In the genomic region with DNA sequence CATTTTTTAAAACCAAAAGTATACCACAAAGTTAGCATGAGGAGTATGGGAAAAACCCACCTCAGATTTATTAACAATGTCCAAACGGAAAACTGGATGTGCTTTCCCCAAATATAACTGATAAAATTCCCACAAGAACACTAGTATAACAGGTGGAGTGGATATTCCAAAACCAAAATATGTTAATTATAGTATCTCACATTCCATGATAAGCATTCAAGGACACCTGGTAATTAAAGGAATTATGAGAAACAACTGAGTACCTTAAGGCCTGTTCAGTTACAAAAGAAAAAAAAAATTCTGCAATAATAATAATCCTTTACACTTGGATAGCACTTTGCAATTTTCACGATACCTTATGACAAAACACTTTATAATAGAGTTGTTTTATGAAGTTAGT, we compare ENCODE assay signal across 9 cellular contexts. TPM values are rescaled to one million over a fixed set of nuclear protein-coding genes. Genes with fewer than 3 reads are reported as not detected.
DNase-seq lines count a peak whose midpoint lies in the region; ATAC-seq and TF ChIP-seq lines count a peak whose summit lies in the region.
"Had no signal": no experiment of that assay in that cellular context is flagged by ENCODE, and none has a peak within 500 bp of the region (broad histone marks: within the 10 kb centered on the region; RNA-seq: fewer than 3 reads in every experiment).

No MANE protein-coding gene starts in this region.

- CTCF ChIA-PET in activated CD4-positive, alpha-beta T cell treated with anti-CD3 and anti-CD28 coated beads for 36 hours (lab: Charles Lee) = interaction anchor here (1.3 to 3.4 kb wide), 4 partner anchors 61 to 135 kb away, joined by 5 to 14 read pairs (median 6); a partner anchor contains a TSS
- CTCF ChIA-PET in OCI-LY7 (lab: Charles Lee; ENCODE audit: unreplicated experiment) = interaction anchor here (0.9 kb wide), 1 partner anchor 130 kb away, joined by 3 read pairs; no protein-coding TSS in a partner anchor

- POLR2A ChIA-PET in activated CD4-positive, alpha-beta T cell treated with anti-CD3 and anti-CD28 coated beads for 36 hours (lab: Charles Lee) = interaction anchor here (0.7 to 4.1 kb wide), 2 partner anchors 63 to 69 kb away, joined by 13 to 231 read pairs; a partner anchor contains a TSS
- POLR2A ChIA-PET in OCI-LY7 (lab: Charles Lee) = interaction anchor here (0.6 to 4.9 kb wide), 6 partner anchors 8 to 634 kb away, joined by 4 to 69 read pairs (median 15); a partner anchor contains a TSS

- H3K79me2 ChIP-seq in OCI-LY7 (ENCODE audit: insufficient read depth, low read depth, low read length) = peaks cover 74% of the 10 kb centered on the region

- H3K4me2 ChIP-seq in OCI-LY7 (ENCODE audit: low read length) = peak overlapping the region; percentile 83

- H4K20me1 ChIP-seq in OCI-LY7 (ENCODE audit: insufficient read depth, low read length) = peaks cover 13% of the 10 kb centered on the region; the same call in 1 of the 2 replicates

- no peaks in the 10 kb centered on the region for H3K36me3 Mint-ChIP-seq in activated CD4-positive, alpha-beta T cell treated with anti-CD3 and anti-CD28 coated beads for 36 hours (ENCODE audit: low read depth)
- H3K36me3 Mint-ChIP-seq in effector memory CD8-positive, alpha-beta T cell (ENCODE audit: insufficient read depth) = peaks cover 19% of the 10 kb centered on the region
- H3K36me3 Mint-ChIP-seq in progenitor cell of endocrine pancreas (ENCODE audit: insufficient read depth) = peaks cover 3% of the 10 kb centered on the region

- H3K27me3 Mint-ChIP-seq in activated CD4-positive, alpha-beta T cell treated with anti-CD3 and anti-CD28 coated beads for 36 hours = no peaks in the 10 kb centered on the region
- H3K27me3 Mint-ChIP-seq in effector memory CD8-positive, alpha-beta T cell = no peaks in the 10 kb centered on the region
- H3K27me3 Mint-ChIP-seq in progenitor cell of endocrine pancreas = no peaks in the 10 kb centered on the region

- peaks cover 12% of the 10 kb centered on the region for H3K36me3 ChIP-seq in OCI-LY7 (ENCODE audit: insufficient read depth, low read length)

- H3K27ac Mint-ChIP-seq in activated CD4-positive, alpha-beta T cell treated with anti-CD3 and anti-CD28 coated beads for 36 hours = no peak overlapping the region
- no peak overlapping the region for H3K27ac Mint-ChIP-seq in effector memory CD8-positive, alpha-beta T cell
- H3K27ac Mint-ChIP-seq in progenitor cell of endocrine pancreas = no peak overlapping the region

- no peak overlapping the region for H2AFZ ChIP-seq in OCI-LY7 (ENCODE audit: low read length)

- no peaks in the 10 kb centered on the region for H3K9me3 Mint-ChIP-seq in activated CD4-positive, alpha-beta T cell treated with anti-CD3 and anti-CD28 coated beads for 36 hours (ENCODE audit: low read depth)
- no peaks in the 10 kb centered on the region for H3K9me3 Mint-ChIP-seq in effector memory CD8-positive, alpha-beta T cell
- H3K9me3 Mint-ChIP-seq in progenitor cell of endocrine pancreas (ENCODE audit: low read depth) = peaks cover 5% of the 10 kb centered on the region

- no peaks in the 10 kb centered on the region for H3K9me2 ChIP-seq in OCI-LY7 (ENCODE audit: insufficient read depth, low read length)

- intact Hi-C loops in activated CD4-positive, alpha-beta T cell treated with anti-CD3 and anti-CD28 coated beads for 36 hours (cut with DNase I, micrococcal nuclease) = loop anchor here in 1 of 2 experiments (10.0 kb wide), 2 partner anchors 1329 to 1809 kb away; a partner anchor contains a TSS
- intact Hi-C loops in OCI-LY7 (cut with micrococcal nuclease; ENCODE audit: unreplicated experiment) = loop anchor here (10.0 kb wide), 2 partner anchors 171 to 671 kb away; a partner anchor contains a TSS

- H3K4me3 Mint-ChIP-seq in activated CD4-positive, alpha-beta T cell treated with anti-CD3 and anti-CD28 coated beads for 36 hours = peak overlapping the region; percentile 88
- H3K4me3 Mint-ChIP-seq in effector memory CD8-positive, alpha-beta T cell = peak overlapping the region; percentile 94 to 99
- peak overlapping the region; percentile 100 for H3K4me3 Mint-ChIP-seq in progenitor cell of endocrine pancreas (ENCODE audit: low read depth)

- peaks cover 22% of the 10 kb centered on the region for H3K4me1 Mint-ChIP-seq in activated CD4-positive, alpha-beta T cell treated with anti-CD3 and anti-CD28 coated beads for 36 hours
- H3K4me1 Mint-ChIP-seq in effector memory CD8-positive, alpha-beta T cell (ENCODE audit: low read depth in 2 of 2) = peaks cover 16 to 20% of the 10 kb centered on the region in 2 donors
- peaks cover 8% of the 10 kb centered on the region for H3K4me1 Mint-ChIP-seq in progenitor cell of endocrine pancreas (ENCODE audit: low read depth)

- H3K9me3 ChIP-seq in OCI-LY7 (ENCODE audit: low read length) = peaks cover 12% of the 10 kb centered on the region; the same call in 1 of the 2 replicates

- TSS peak; percentile 61 for BruUV-seq in OCI-LY7 (replicated peaks; lab: Mats Ljungman, UMichigan)

- no peak for TF ChIP-seq CTCF in OCI-LY7 (conservative IDR thresholded peaks at IDR 0.05; ENCODE audit: low read length)
- no peak for TF ChIP-seq CTCF in progenitor cell of endocrine pancreas (IDR thresholded peaks at IDR 0.05; ENCODE audit: unreplicated experiment)

- H3K4me1 ChIP-seq in OCI-LY7 (ENCODE audit: insufficient read depth, low read length, poor library complexity, severe bottlenecking) = peaks cover 48% of the 10 kb centered on the region

- no peak for DNase-seq in activated CD4-positive, alpha-beta T cell treated with anti-CD3 and anti-CD28 coated beads for 36 hours
- DNase-seq in activated CD4-positive, alpha-beta T cell treated with anti-CD3 and anti-CD28 coated beads for 4 hours = no peak
- DNase-seq in OCI-LY7 (ENCODE audit: low spot score) = no peak
- DNase-seq in effector memory CD8-positive, alpha-beta T cell = no peak
- no peak for DNase-seq in progenitor cell of endocrine pancreas (ENCODE audit: low spot score, unreplicated experiment)
- DNase-seq in NCI-H446 (lab: John Stamatoyannopoulos, UW) = no peak
- no peak for DNase-seq in GM03348 (ENCODE audit: low spot score)
- no peak for DNase-seq in medulla oblongata (ENCODE audit: extremely low spot score)
- DNase-seq: NCI-H2171 had no signal

- H3K27ac ChIP-seq in OCI-LY7 (ENCODE audit: low read depth, low read length, poor library complexity, severe bottlenecking) = peak overlapping the region; percentile 87

- no peak for ATAC-seq in activated CD4-positive, alpha-beta T cell treated with anti-CD3 and anti-CD28 coated beads for 36 hours
- no peak for ATAC-seq in effector memory CD8-positive, alpha-beta T cell (replicated peaks)

- peak overlapping the region; percentile 78 for H3K4me3 ChIP-seq in OCI-LY7 (ENCODE audit: low read depth, low read length, poor library complexity, severe bottlenecking)

RNA-seq across cellular contexts. Expression of a gene that starts 1.9 kb away (rescaled TPM):
- total RNA-seq in activated CD4-positive, alpha-beta T cell treated with anti-CD3 and anti-CD28 coated beads for 36 hours = 10 to 100 TPM; 14.7 to 15.7 TPM
- total RNA-seq in OCI-LY7 (2014; rRNA removed; shearing (Covaris generic)) = 15.4 and 16.3 TPM in 2 replicates
- total RNA-seq in OCI-LY7 (2022) = 35.6 and 40.8 TPM in 2 replicates
- total RNA-seq in progenitor cell of endocrine pancreas = 26.2 and 26.4 TPM in 2 replicates
